8 cellular contexts compared by ENCODE assay signal in the genomic region with DNA sequence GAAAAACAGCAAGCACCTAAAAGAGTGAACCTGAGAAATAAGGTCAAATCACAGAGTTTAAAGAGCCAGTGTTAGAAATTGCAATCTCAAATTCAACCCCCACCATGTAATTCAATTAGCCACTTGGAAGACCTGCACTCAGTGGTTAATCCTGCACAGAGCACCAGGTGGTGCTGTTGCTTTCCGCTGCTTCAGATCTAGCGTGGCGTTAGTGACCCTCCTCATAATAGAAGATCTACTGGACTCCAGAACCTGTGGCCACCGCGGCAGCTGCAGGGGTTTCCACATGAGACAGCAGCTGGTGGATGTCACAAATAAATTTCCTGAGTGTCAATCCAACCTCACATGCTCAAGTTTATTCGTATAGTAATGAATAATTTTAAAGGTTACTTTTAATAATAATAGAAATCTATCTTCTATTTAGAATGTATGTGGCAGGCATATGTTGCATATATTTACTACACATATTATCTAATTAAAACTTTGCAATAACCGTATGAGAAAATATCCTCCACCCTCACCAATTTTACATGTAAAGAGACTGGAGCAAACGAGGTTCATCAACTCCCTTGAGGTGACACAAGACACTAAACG.
A peak's percentile ranks its signal among the peaks of the same experiment; 100 is the strongest.
DNase-seq lines count a peak whose midpoint lies in the region; ATAC-seq lines count a peak whose summit lies in the region.

No MANE protein-coding gene starts in this region.

- H3K27ac ChIP-seq in right cardiac atrium (ENCODE audit: low read length): no peak overlapping the region

- DNase-seq in Daoy (ENCODE audit: low read depth): peak; percentile 41
- DNase-seq in NCI-H82 treated with DMSO at 0.1 percent for 48 hours (lab: John Stamatoyannopoulos, UW; ENCODE audit: unreplicated experiment): peak; percentile 83
- DNase-seq in amniotic stem cell (lab: John Stamatoyannopoulos, UW): peak; percentile 42
- DNase-seq in right cardiac atrium: peak; percentile 65 to 86 (median 76)
- DNase-seq in skeletal muscle cell (ENCODE audit: low read depth): peak; percentile 36
- DNase-seq in effector CD8-positive, alpha-beta T cell (lab: John Stamatoyannopoulos, UW): no peak

- ATAC-seq in GM19395 (IDR thresholded peaks at IDR 0.05; ENCODE audit: unreplicated experiment) (peak; percentile 90), HG03280 (IDR thresholded peaks at IDR 0.05; ENCODE audit: unreplicated experiment) (peak; percentile 92), right cardiac atrium (peak; percentile 90 to 93)

- WGBS in right cardiac atrium: 30% methylated on average over 9 of the region's 9 CpGs

- no peaks in the 10 kb centered on the region for H3K4me1 ChIP-seq in right cardiac atrium (ENCODE audit: control insufficient read depth, insufficient read depth, low read length)

- no peaks in the 10 kb centered on the region for H3K9me3 ChIP-seq in right cardiac atrium (ENCODE audit: control insufficient read depth, low read length)

- intact Hi-C loops in right cardiac atrium (cut with DNase I): loop anchor here (2.0 to 10.0 kb wide), 5 partner anchors 90 to 395 kb away; no protein-coding TSS in a partner anchor

- no peak overlapping the region for H3K4me3 ChIP-seq in right cardiac atrium (ENCODE audit: low read length)
- H3K4me3 ChIP-seq in skeletal muscle cell (ENCODE audit: low read depth, low read length): no peak overlapping the region

- no peaks in the 10 kb centered on the region for H3K27me3 ChIP-seq in right cardiac atrium (ENCODE audit: control insufficient read depth, insufficient read depth)
